Comparison of ENCODE assay signal across 13 cellular contexts in genomic region chr13:100881291-100881864, GRCh38.
"Had no signal": no experiment of that assay in that cellular context is flagged by ENCODE, and none has a peak within 500 bp of the region (broad histone marks: within the 10 kb centered on the region; RNA-seq: fewer than 3 reads in every experiment).

No MANE protein-coding gene starts in this region.

- H3K4me1 ChIP-seq: transverse colon had no signal

- H3K27me3 ChIP-seq: transverse colon had no signal

- ATAC-seq: activated naive CD8-positive, alpha-beta T cell treated with anti-CD3 and anti-CD28 coated beads, Interleukin-2, amount 50 U/mL, for 24 hours; natural killer cell treated with Interleukin-12 subunit alpha and Interleukin-12 subunit beta and Interleukin-15 and Interleukin-18, amount 100 ng/mL, for 72 hours; stimulated activated naive CD8-positive, alpha-beta T cell treated with anti-CD3 and anti-CD28 coated beads, Interleukin-15, Interleukin-2, amounts not matched to agents 100 U/mL and 50 U/mL, for 24 hours had no signal

- H3K4me3 ChIP-seq: transverse colon had no signal

- H3K36me3 ChIP-seq: transverse colon had no signal

- H3K9me3 ChIP-seq: transverse colon had no signal

- DNase-seq: activated CD4-positive, alpha-beta T cell treated with anti-CD3 and anti-CD28 coated beads, Interleukin-2, amount 50 U/mL, for 1 hour; activated CD4-positive, CD25-positive, alpha-beta regulatory T cell; activated naive CD4-positive, alpha-beta T cell treated with Interleukin-2 at 50 U/mL for 16 hours; activated naive CD8-positive, alpha-beta T cell treated with anti-CD3 and anti-CD28 coated beads, Interleukin-2, amount 50 U/mL, for 24 hours; hypothalamus; kidney glomerular epithelial cell; mesendoderm; small intestine; stimulated activated naive CD8-positive, alpha-beta T cell treated with anti-CD3 and anti-CD28 coated beads, Interleukin-15, Interleukin-2, amounts not matched to agents 100 U/mL and 50 U/mL, for 24 hours; SW 1271; transverse colon had no signal

- H3K27ac ChIP-seq: epithelial cell of prostate, transverse colon had no signal
